Comparison of ENCODE assay signal across 9 cellular contexts in the genomic region with DNA sequence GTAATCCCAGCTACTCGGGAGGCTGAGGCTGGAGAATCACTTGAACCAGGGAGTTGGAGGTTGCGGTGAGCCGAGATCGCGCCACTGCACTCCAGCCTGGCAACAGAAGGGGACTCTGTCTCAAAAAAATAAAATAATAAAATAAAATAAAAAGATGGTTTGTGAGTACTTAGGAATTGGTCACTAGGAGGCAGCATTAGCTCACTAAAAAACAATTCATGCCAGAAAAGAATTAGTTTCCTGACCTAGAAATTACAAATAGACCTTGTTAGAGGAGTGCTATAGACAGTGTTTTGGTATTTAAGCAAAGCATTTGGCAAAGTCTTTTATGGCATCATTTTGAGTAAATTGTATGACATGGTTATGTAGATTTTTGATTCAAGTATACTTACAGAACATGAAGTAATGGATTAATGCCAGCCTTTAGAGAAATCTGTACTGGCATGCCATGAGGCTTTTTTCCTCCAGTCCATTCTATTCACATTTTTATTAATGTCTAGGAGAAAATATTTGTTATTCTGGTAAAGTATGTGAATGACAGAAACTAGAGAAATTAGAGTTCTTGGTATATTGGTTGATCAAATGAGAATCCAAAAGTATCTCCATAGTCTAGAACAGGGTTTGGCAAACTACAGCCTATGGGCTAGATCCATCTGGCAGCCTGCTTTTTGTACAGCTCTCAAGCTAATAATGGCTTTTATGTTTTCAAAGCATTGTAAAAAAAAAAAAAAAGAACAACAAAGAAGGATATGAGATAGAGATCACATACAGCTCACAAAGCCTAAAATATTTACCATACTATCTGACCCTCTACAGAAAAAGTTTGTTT.
DNase-seq lines count a peak whose midpoint lies in the region; ATAC-seq and TF ChIP-seq lines count a peak whose summit lies in the region.
"Had no signal": no experiment of that assay in that cellular context is flagged by ENCODE, and none has a peak within 500 bp of the region (broad histone marks: within the 10 kb centered on the region; RNA-seq: fewer than 3 reads in every experiment).

No MANE protein-coding gene starts in this region.

- no peaks in the 10 kb centered on the region for H3K36me3 ChIP-seq in colonic mucosa
- no peaks in the 10 kb centered on the region for H3K36me3 ChIP-seq in neural progenitor cell
- H3K36me3 ChIP-seq: neutrophil had no signal

- H4K20me1 ChIP-seq in neural progenitor cell (ENCODE audit: low read depth), result no peaks in the 10 kb centered on the region

- intact Hi-C loops in colonic mucosa (cut with DNase I), result loop anchor here (10.0 kb wide), 1 partner anchor 471 kb away; no protein-coding TSS in a partner anchor

- no peaks in the 10 kb centered on the region for H3K36me3 Mint-ChIP-seq in neural progenitor cell
- H3K36me3 Mint-ChIP-seq in activated T-cell treated with anti-CD3 and anti-CD28 coated beads, Interleukin-2, amount 50 U/mL, for 72 hours (ENCODE audit: insufficient read depth in 2 of 2), result no peaks in the 10 kb centered on the region

- H3K9me3 ChIP-seq in colonic mucosa (no peaks in the 10 kb centered on the region), neural progenitor cell (ENCODE audit: low read depth) (no peaks in the 10 kb centered on the region)
- H3K9me3 ChIP-seq: neutrophil had no signal

- no peak overlapping the region for H2AFZ ChIP-seq in neural progenitor cell (replicated peaks)

- DNase-seq in ELR (ENCODE audit: low read depth) (peak; percentile 69), NB4 (ENCODE audit: low read depth) (peak; percentile 47), colonic mucosa (no peak), neural progenitor cell (ENCODE audit: low spot score) (peak; percentile 9)
- DNase-seq in activated CD4-positive, CD25-positive, alpha-beta regulatory T cell (lab: John Stamatoyannopoulos, UW), result no peak
- DNase-seq in activated T-cell treated with anti-CD3 and anti-CD28 coated beads, Interleukin-2, amount 50 U/mL, for 72 hours, result no peak

- H3K27me3 Mint-ChIP-seq in neural progenitor cell (ENCODE audit: insufficient read depth, low read depth), result no peaks in the 10 kb centered on the region
- peaks cover 9% of the 10 kb centered on the region for H3K27me3 Mint-ChIP-seq in activated T-cell treated with anti-CD3 and anti-CD28 coated beads, Interleukin-2, amount 50 U/mL, for 72 hours (ENCODE audit: low read depth)

- H3K4me2 ChIP-seq in neural progenitor cell, result no peak overlapping the region

- H3K9ac ChIP-seq in colonic mucosa (ENCODE audit: low read depth in 2 of 2, low read length in 2 of 2) (no peak overlapping the region), neural progenitor cell (no peak overlapping the region)

- no peaks in the 10 kb centered on the region for H3K4me1 Mint-ChIP-seq in neural progenitor cell
- H3K4me1 Mint-ChIP-seq in activated T-cell treated with anti-CD3 and anti-CD28 coated beads, Interleukin-2, amount 50 U/mL, for 72 hours (ENCODE audit: low read depth), result no peaks in the 10 kb centered on the region

- no peak for TF ChIP-seq POLR2A in NB4 (IDR thresholded peaks at IDR 0.05; ENCODE audit: extremely low read depth, insufficient read length)

- H3F3A ChIP-seq in neural progenitor cell (ENCODE audit: low read depth), result no peaks in the 10 kb centered on the region

- no peaks in the 10 kb centered on the region for H3K79me2 ChIP-seq in neural progenitor cell (ENCODE audit: low read depth)

- peak; percentile 6 for TF ChIP-seq CTCF in NB4 (IDR thresholded peaks at IDR 0.05; ENCODE audit: low read depth, low read length)
- peak; percentile 22 for TF ChIP-seq CTCF in colonic mucosa (IDR thresholded peaks at IDR 0.05)
- TF ChIP-seq CTCF in neural progenitor cell (IDR thresholded peaks at IDR 0.05), result peak; percentile 53

- ATAC-seq in HG03139 (IDR thresholded peaks at IDR 0.05; ENCODE audit: unreplicated experiment), result no peak
- ATAC-seq in GM18868 (IDR thresholded peaks at IDR 0.05; ENCODE audit: unreplicated experiment), result no peak
- ATAC-seq in activated T-cell treated with anti-CD3 and anti-CD28 coated beads, Interleukin-2, amount 50 U/mL, for 72 hours (replicated peaks in 1 of 2), result no peak

- no peak overlapping the region for H3K4me3 ChIP-seq in NB4 (ENCODE audit: low read depth, low read length)
- no peak overlapping the region for H3K4me3 ChIP-seq in colonic mucosa
- no peak overlapping the region for H3K4me3 ChIP-seq in neural progenitor cell

- H3K27me3 ChIP-seq in colonic mucosa, result no peaks in the 10 kb centered on the region
- no peaks in the 10 kb centered on the region for H3K27me3 ChIP-seq in neural progenitor cell
- H3K27me3 ChIP-seq: neutrophil had no signal

- H3K4me3 Mint-ChIP-seq in neural progenitor cell, result no peak overlapping the region
- no peak overlapping the region for H3K4me3 Mint-ChIP-seq in activated T-cell treated with anti-CD3 and anti-CD28 coated beads, Interleukin-2, amount 50 U/mL, for 72 hours

- H3K9me3 Mint-ChIP-seq in neural progenitor cell, result peaks cover 2% of the 10 kb centered on the region
- no peaks in the 10 kb centered on the region for H3K9me3 Mint-ChIP-seq in activated T-cell treated with anti-CD3 and anti-CD28 coated beads, Interleukin-2, amount 50 U/mL, for 72 hours

- H3K27ac ChIP-seq in colonic mucosa (no peak overlapping the region), neural progenitor cell (no peak overlapping the region)
- H3K27ac ChIP-seq: neutrophil had no signal

- H3K4me1 ChIP-seq in colonic mucosa, result no peaks in the 10 kb centered on the region
- no peaks in the 10 kb centered on the region for H3K4me1 ChIP-seq in neural progenitor cell

- H3K27ac Mint-ChIP-seq in neural progenitor cell, result no peak overlapping the region
- H3K27ac Mint-ChIP-seq in activated T-cell treated with anti-CD3 and anti-CD28 coated beads, Interleukin-2, amount 50 U/mL, for 72 hours, result no peak overlapping the region

Comparison
In these comparisons a context has a peak if more than half of its experiments do, and no peak if none do; other contexts are left out.
1. DNase-seq: peak in ELR (single experiment), NB4 (single experiment) and neural progenitor cell (single experiment); none in colonic mucosa (single experiment), activated CD4-positive, CD25-positive, alpha-beta regulatory T cell (0 of 4) and activated T-cell treated with anti-CD3 and anti-CD28 coated beads, Interleukin-2, amount 50 U/mL, for 72 hours (0 of 2).
2. Peak in every context shown above with its lines, with median percentiles within 50 percentile points of each other: CTCF ChIP-seq.